ENCODE assay signal across 24 cellular contexts in genomic region chr6:17894905-17895304, GRCh38.
DNase-seq lines count a peak whose midpoint lies in the region; ATAC-seq, FAIRE-seq and TF ChIP-seq lines count a peak whose summit lies in the region.
"Had no signal": no experiment of that assay in that cellular context is flagged by ENCODE, and none has a peak within 500 bp of the region (broad histone marks: within the 10 kb centered on the region; RNA-seq: fewer than 3 reads in every experiment).

No MANE protein-coding gene starts in this region.

- ATAC-seq in HCT116, result no peak
- ATAC-seq in GM12878, result no peak
- ATAC-seq in GM18909 (IDR thresholded peaks at IDR 0.05; ENCODE audit: poor library complexity, unreplicated experiment), result no peak

- RAD21 ChIA-PET in HCT116 (lab: Charles Lee; ENCODE audit: low non-redundant PET in 1 of 2, low total read pairs in 2 of 2, uncharacterized antibody in 2 of 2, unreplicated experiment in 2 of 2), result no interaction called here
- RAD21 ChIA-PET in GM12878 (lab: Charles Lee; ENCODE audit: unreplicated experiment), result interaction anchor here (0.6 kb wide), 1 partner anchor 305 kb away, joined by 3 read pairs; no protein-coding TSS in a partner anchor

- H3K27ac ChIP-seq in HCT116 (ENCODE audit: low read depth, low read length) (no peak overlapping the region), GM12878 (ENCODE audit: control insufficient read depth, insufficient read depth) (no peak overlapping the region)
- H3K27ac ChIP-seq: BLaER1 treated with 17β-estradiol and CSF1 and Interleukin-3, amounts not matched to agents 10 nM and 100 nM; HL-60 had no signal

- H3K4me1 Mint-ChIP-seq in endothelial cell (ENCODE audit: unreplicated experiment) (peaks cover 22% of the 10 kb centered on the region), progenitor cell of endocrine pancreas (ENCODE audit: low read depth) (no peaks in the 10 kb centered on the region)
- H3K4me1 Mint-ChIP-seq: B cell; CD4-positive, CD25-positive, alpha-beta regulatory T cell; CD8-positive, alpha-beta memory T cell had no signal

- H3K9ac ChIP-seq in HCT116 (ENCODE audit: low read length) (no peak overlapping the region), GM12878 (ENCODE audit: control insufficient read depth, insufficient read depth, low read length) (no peak overlapping the region)
- H3K9ac ChIP-seq: BLaER1 treated with 17β-estradiol and CSF1 and Interleukin-3, amounts not matched to agents 10 nM and 100 nM had no signal

- intact Hi-C loops in HCT116 (cut with micrococcal nuclease) (no loop called here), GM12878 (cut with micrococcal nuclease; ENCODE audit: unreplicated experiment) (no loop called here), lower leg skin (cut with DNase I; ENCODE audit: low total_unique reads) (no loop called here)

- in situ Hi-C loops in GM12878 (cut with MboI), result no loop called here

- H3K9me3 ChIP-seq in HCT116 (ENCODE audit: control insufficient read depth in 1 of 2, insufficient read depth in 1 of 2, low read depth in 1 of 2, low read length in 2 of 2), result peaks cover 5 to 11% of the 10 kb centered on the region in 2 experiments; a peak in 2 of 4 replicates
- H3K9me3 ChIP-seq in GM12878 (replicated peaks; ENCODE audit: control insufficient read depth, insufficient read depth, low read length), result peaks cover 7% of the 10 kb centered on the region

- DNase-seq in HCT116 (ENCODE audit: low read depth, low spot score), result no peak
- no peak for DNase-seq in GM12878 (ENCODE audit: low read depth, low spot score)
- no peak for DNase-seq in endothelial cell (ENCODE audit: low spot score)
- DNase-seq in NCI-H226, result no peak
- DNase-seq in progenitor cell of endocrine pancreas (ENCODE audit: low spot score, unreplicated experiment), result no peak
- no peak for DNase-seq in lower leg skin (ENCODE audit: low spot score in 2 of 2)
- DNase-seq: CD4-positive, CD25-positive, alpha-beta regulatory T cell; CD8-positive, alpha-beta memory T cell; COR-L47; DMS 273 treated with DMSO at 0.1 percent for 48 hours; DMS53; DND-41; EL; GOT3; H9; IMR-90; KBM-7 had no signal

- no peak overlapping the region for H3K27ac Mint-ChIP-seq in endothelial cell (ENCODE audit: unreplicated experiment)
- no peak overlapping the region for H3K27ac Mint-ChIP-seq in progenitor cell of endocrine pancreas
- H3K27ac Mint-ChIP-seq: B cell; CD4-positive, CD25-positive, alpha-beta regulatory T cell; CD8-positive, alpha-beta memory T cell; H9 had no signal

- TF ChIP-seq RAD21 in HCT116 (IDR thresholded peaks at IDR 0.05; ENCODE audit: low read depth), result no peak
- TF ChIP-seq RAD21 in GM12878 (IDR thresholded peaks at IDR 0.05; ENCODE audit: insufficient read depth, low read depth, low read length), result no peak

- BruUV-seq in HCT116 (replicated peaks; lab: Mats Ljungman, UMichigan) (no TSS peak), GM12878 (replicated peaks; lab: Mats Ljungman, UMichigan) (no TSS peak)

- H3K9me3 Mint-ChIP-seq in endothelial cell (ENCODE audit: unreplicated experiment), result peaks cover 15% of the 10 kb centered on the region
- H3K9me3 Mint-ChIP-seq in progenitor cell of endocrine pancreas (ENCODE audit: low read depth), result peaks cover 45% of the 10 kb centered on the region

- POLR2A ChIA-PET in HCT116 (lab: Charles Lee), result no interaction called here
- POLR2A ChIA-PET in GM12878 (lab: Charles Lee), result no interaction called here

- CTCF ChIA-PET in HCT116 (lab: Charles Lee), result no interaction called here
- CTCF ChIA-PET in GM12878 (lab: Yijun Ruan, JAX), result no interaction called here

- TF ChIP-seq CTCF in HCT116 (IDR thresholded peaks at IDR 0.05 in 2 of 3, conservative IDR thresholded peaks at IDR 0.05 in 1 of 3; ENCODE audit: borderline replicate concordance in 1 of 3, insufficient read depth in 1 of 3, low read depth in 2 of 3, low read length in 2 of 3), result no peak
- no peak for TF ChIP-seq CTCF in GM12878 (IDR thresholded peaks at IDR 0.05 in 2 of 3, conservative IDR thresholded peaks at IDR 0.05 in 1 of 3; ENCODE audit: control insufficient read depth in 2 of 3, extremely low read depth in 1 of 3, insufficient read depth in 1 of 3, low read depth in 3 of 3, low read length in 3 of 3)
- TF ChIP-seq CTCF in endothelial cell (IDR thresholded peaks at IDR 0.05; ENCODE audit: unreplicated experiment), result no peak
- TF ChIP-seq CTCF in progenitor cell of endocrine pancreas (IDR thresholded peaks at IDR 0.05; ENCODE audit: unreplicated experiment), result no peak
- TF ChIP-seq CTCF in lower leg skin (IDR thresholded peaks at IDR 0.05), result no peak

- H3K27me3 ChIP-seq in HCT116 (ENCODE audit: insufficient read depth, low read length) (no peaks in the 10 kb centered on the region), GM12878 (replicated peaks in 1 of 2; ENCODE audit: control insufficient read depth in 2 of 2, insufficient read depth in 2 of 2, low read length in 1 of 2) (no peaks in the 10 kb centered on the region)
- H3K27me3 ChIP-seq: BLaER1 treated with 17β-estradiol and CSF1 and Interleukin-3, amounts not matched to agents 10 nM and 100 nM had no signal

- H3K36me3 Mint-ChIP-seq in endothelial cell (ENCODE audit: low read depth, unreplicated experiment), result peaks cover 62% of the 10 kb centered on the region
- peaks cover 57% of the 10 kb centered on the region for H3K36me3 Mint-ChIP-seq in progenitor cell of endocrine pancreas (ENCODE audit: insufficient read depth)
- H3K36me3 Mint-ChIP-seq: CD4-positive, CD25-positive, alpha-beta regulatory T cell had no signal

- H3K9me2 ChIP-seq in HCT116 (ENCODE audit: insufficient read depth), result no peaks in the 10 kb centered on the region

- H3K79me2 ChIP-seq in HCT116 (ENCODE audit: insufficient read depth, low read length) (no peaks in the 10 kb centered on the region), GM12878 (ENCODE audit: control insufficient read depth, insufficient read depth, low read length) (no peaks in the 10 kb centered on the region)

- H3K36me3 ChIP-seq in HCT116 (ENCODE audit: control insufficient read depth in 1 of 2, insufficient read depth in 2 of 2, low read length in 2 of 2) (no peaks in the 10 kb centered on the region; a peak in 1 of 4 replicates), GM12878 (ENCODE audit: control insufficient read depth in 2 of 2, insufficient read depth in 2 of 2, low read length in 1 of 2) (no peaks in the 10 kb centered on the region)

- SMC1A ChIA-PET in GM12878 (lab: Charles Lee; ENCODE audit: uncharacterized antibody, unreplicated experiment), result no interaction called here

- no peak for TF ChIP-seq EP300 in GM12878 (IDR thresholded peaks at IDR 0.05; ENCODE audit: borderline replicate concordance in 1 of 2, control insufficient read depth in 1 of 2, low read depth in 2 of 2, low read length in 2 of 2)

- FAIRE-seq in G401.6 (lab: Jason Lieb, UNC) (peak; percentile 45), GM12878 (lab: Jason Lieb, UNC) (no peak)
- FAIRE-seq: GM12892, GM18507 had no signal

- no peak overlapping the region for H2AFZ ChIP-seq in HCT116 (ENCODE audit: low read depth, low read length, poor library complexity, severe bottlenecking)
- H2AFZ ChIP-seq in GM12878 (ENCODE audit: control insufficient read depth, low read depth, low read length), result no peak overlapping the region

- H3K4me1 ChIP-seq in HCT116 (ENCODE audit: control insufficient read depth in 1 of 2, insufficient read depth in 2 of 2, low read length in 2 of 2) (no peaks in the 10 kb centered on the region), GM12878 (ENCODE audit: control insufficient read depth, insufficient read depth, low read length) (no peaks in the 10 kb centered on the region)

- peaks cover 5% of the 10 kb centered on the region for H3K27me3 Mint-ChIP-seq in endothelial cell (ENCODE audit: unreplicated experiment)
- no peaks in the 10 kb centered on the region for H3K27me3 Mint-ChIP-seq in progenitor cell of endocrine pancreas
- H3K27me3 Mint-ChIP-seq: B cell had no signal

- 33% methylated on average over 1 of the region's 1 CpG for WGBS in GM12878 (ENCODE audit: insufficient coverage, insufficient replicate concordance, low lambda C conversion rate, missing lambda C conversion rate)
- WGBS in lower leg skin, 2 donors, result 96 to 97% methylated on average over 1 of the region's 1 CpG

- no peak for TF ChIP-seq POLR2A in HCT116 (IDR thresholded peaks at IDR 0.05; ENCODE audit: borderline replicate concordance, extremely low read depth, insufficient read depth, insufficient read length)
- TF ChIP-seq POLR2A in GM12878 (IDR thresholded peaks at IDR 0.05; ENCODE audit: low read depth, low read length), result no peak
- TF ChIP-seq POLR2A in lower leg skin (IDR thresholded peaks at IDR 0.05), result no peak

- H3K4me3 ChIP-seq in HCT116 (replicated peaks in 1 of 2; ENCODE audit: low read depth in 1 of 2, low read length in 2 of 2) (no peak overlapping the region), GM12878 (no peak overlapping the region), lower leg skin (ENCODE audit: low read depth, poor library complexity, severe bottlenecking) (no peak overlapping the region)

- no peak overlapping the region for H3K4me2 ChIP-seq in HCT116 (ENCODE audit: low read length)
- H3K4me2 ChIP-seq in GM12878 (ENCODE audit: control insufficient read depth, insufficient read depth), result no peak overlapping the region
- H3K4me2 ChIP-seq: BLaER1 treated with 17β-estradiol and CSF1 and Interleukin-3, amounts not matched to agents 10 nM and 100 nM had no signal

- H4K20me1 ChIP-seq in HCT116 (ENCODE audit: insufficient read depth) (no peaks in the 10 kb centered on the region), GM12878 (ENCODE audit: control insufficient read depth, insufficient read depth) (no peaks in the 10 kb centered on the region)
- H4K20me1 ChIP-seq: BLaER1 treated with 17β-estradiol and CSF1 and Interleukin-3, amounts not matched to agents 10 nM and 100 nM had no signal

- H3K4me3 Mint-ChIP-seq in endothelial cell (ENCODE audit: unreplicated experiment) (peak overlapping the region; percentile 88), progenitor cell of endocrine pancreas (ENCODE audit: low read depth) (no peak overlapping the region)
- H3K4me3 Mint-ChIP-seq: B cell; CD4-positive, CD25-positive, alpha-beta regulatory T cell; CD8-positive, alpha-beta memory T cell; H9 had no signal

TF ChIP-seq in HCT116, 20 proteins besides CTCF, POLR2A, EP300 and RAD21:
- TF ChIP-seq EGR1 (IDR thresholded peaks at IDR 0.05; ENCODE audit: low read depth) (no peak), CBX3 (IDR thresholded peaks at IDR 0.05; ENCODE audit: low read depth) (0 out of 2 replicates have a peak, but pooled peaks have one; percentile 20), SIN3A (IDR thresholded peaks at IDR 0.05; ENCODE audit: low read depth) (no peak), CEBPB (IDR thresholded peaks at IDR 0.05; ENCODE audit: low read depth) (no peak)
TF ChIP-seq in HCT116: peak in this region for 1.

TF ChIP-seq in GM12878, 131 proteins besides CTCF, POLR2A, EP300 and RAD21:
- 0 out of 2 replicates have a peak, but pooled peaks have one; percentile 32 for TF ChIP-seq CBX5 (IDR thresholded peaks at IDR 0.05; ENCODE audit: low read depth)
- no peak for TF ChIP-seq ZZZ3 (IDR thresholded peaks at IDR 0.05; ENCODE audit: control insufficient read depth, insufficient read length, low read depth)
- TF ChIP-seq KDM1A (IDR thresholded peaks at IDR 0.05; ENCODE audit: borderline replicate concordance), result no peak
